Comparison of ENCODE assay signal across 10 cellular contexts in genomic region chr7:150340875-150341262, GRCh38. TPM values are rescaled to one million over a fixed set of nuclear protein-coding genes. Genes with fewer than 3 reads are reported as not detected.
DNase-seq lines count a peak whose midpoint lies in the region; TF ChIP-seq lines count a peak whose summit lies in the region.
"Had no signal": no experiment of that assay in that cellular context is flagged by ENCODE, and none has a peak within 500 bp of the region (broad histone marks: within the 10 kb centered on the region; RNA-seq: fewer than 3 reads in every experiment).

No MANE protein-coding gene starts in this region.

- H3K36me3 Mint-ChIP-seq in nephron progenitor cell (ENCODE audit: low read depth): no peaks in the 10 kb centered on the region

- H3K4me1 ChIP-seq in left ventricle myocardium inferior (peaks cover 31% of the 10 kb centered on the region), thyroid gland (peaks cover 18 to 33% of the 10 kb centered on the region in 2 donors)

- WGBS in thyroid gland, 2 donors: 12 to 18% methylated on average over 16 to 27 of the region's 29 CpGs

- H3K9me3 ChIP-seq in left ventricle myocardium inferior (replicated peaks) (peaks cover 15% of the 10 kb centered on the region), thyroid gland (no peaks in the 10 kb centered on the region)

- no peak for TF ChIP-seq POLR2A in thyroid gland (IDR thresholded peaks at IDR 0.05)

- in situ Hi-C loops in astrocyte of the cerebellum (cut with HindIII; ENCODE audit: low sequenced_read_pairs): no loop called here

- no peaks in the 10 kb centered on the region for H3K36me3 ChIP-seq in left ventricle myocardium inferior
- no peaks in the 10 kb centered on the region for H3K36me3 ChIP-seq in thyroid gland

- peaks cover 19% of the 10 kb centered on the region for H3K9me3 Mint-ChIP-seq in nephron progenitor cell

- intact Hi-C loops in left ventricle myocardium inferior (cut with micrococcal nuclease) (no loop called here), thyroid gland (cut with DNase I) (no loop called here)

- peaks cover 77% of the 10 kb centered on the region for H3K27me3 Mint-ChIP-seq in nephron progenitor cell (ENCODE audit: low read depth, poor library complexity)

- TF ChIP-seq CTCF in astrocyte of the cerebellum (IDR thresholded peaks at IDR 0.05; ENCODE audit: low read depth, low read length, missing control alignments): no peak
- TF ChIP-seq CTCF in left ventricle myocardium inferior (IDR thresholded peaks at IDR 0.05; ENCODE audit: borderline replicate concordance): no peak
- no peak for TF ChIP-seq CTCF in nephron progenitor cell (IDR thresholded peaks at IDR 0.05)
- no peak for TF ChIP-seq CTCF in thyroid gland (IDR thresholded peaks at IDR 0.05)

- H3K4me3 ChIP-seq in astrocyte of the cerebellum (ENCODE audit: low read depth, low read length): peak overlapping the region; percentile 21
- peak overlapping the region; percentile 67 for H3K4me3 ChIP-seq in left ventricle myocardium inferior
- H3K4me3 ChIP-seq in thyroid gland (replicated peaks in 1 of 3): peak overlapping the region in 2 of 3 donors; percentile 20 to 39

- H3K27me3 ChIP-seq in left ventricle myocardium inferior (ENCODE audit: low read depth) (peaks cover 56% of the 10 kb centered on the region), thyroid gland (no peaks in the 10 kb centered on the region)

- peaks cover 40% of the 10 kb centered on the region for H3K4me1 Mint-ChIP-seq in nephron progenitor cell

- H3K27ac Mint-ChIP-seq in nephron progenitor cell: no peak overlapping the region

- DNase-seq in astrocyte of the cerebellum (ENCODE audit: low read depth): no peak
- no peak for DNase-seq in left ventricle myocardium inferior
- no peak for DNase-seq in nephron progenitor cell
- DNase-seq in thyroid gland: no peak
- no peak for DNase-seq in DMS79 treated with DMSO at 0.1 percent for 48 hours (lab: John Stamatoyannopoulos, UW)
- DNase-seq in stimulated activated CD4-positive, alpha-beta T cell treated with anti-CD3 and anti-CD28 coated beads, Interleukin-1b, Interleukin-23, amount 100 ng/mL, for 48 hours: no peak
- no peak for DNase-seq in HT-29 (ENCODE audit: low spot score)
- DNase-seq in UCSD-AML1 (lab: John Stamatoyannopoulos, UW; ENCODE audit: unreplicated experiment): no peak
- DNase-seq: NCI-H510A had no signal

- H3K4me3 Mint-ChIP-seq in nephron progenitor cell: peak overlapping the region; percentile 82

- peak overlapping the region; percentile 56 for H3K27ac ChIP-seq in left ventricle myocardium inferior (replicated peaks)
- peak overlapping the region; percentile 22 to 56 (median 38) for H3K27ac ChIP-seq in thyroid gland

RNA-seq across cellular contexts. Expression of gene RARRES2, which starts 0.6 kb away (rescaled TPM):
- total RNA-seq in left ventricle myocardium inferior (17.6 TPM), thyroid gland (100 to 1,000 TPM in 1 of 4 donors, 10 to 100 TPM in 3; 22.2 to 137 (median 54.8) TPM)
- total RNA-seq in HT-29 (2014; rRNA removed; shearing (Covaris generic)): 10.5 and 12.6 TPM in 2 replicates
- total RNA-seq: pulmonary artery endothelial cell had no signal

RNA-seq across cellular contexts. Expression of gene ACTR3C, which starts 17.5 kb away (rescaled TPM):
- total RNA-seq in left ventricle myocardium inferior: 5.1 TPM
- 10 to 100 TPM; 11.7 to 34.8 (median 23.0) TPM for total RNA-seq in thyroid gland
- total RNA-seq in HT-29 (2014; rRNA removed; shearing (Covaris generic)): 37.7 and 45.9 TPM in 2 replicates

RNA-seq across cellular contexts. Expression of gene LRRC61, which starts 17.7 kb away (rescaled TPM):
- total RNA-seq in left ventricle myocardium inferior: 4.3 TPM
- total RNA-seq in thyroid gland: 10 to 100 TPM in 3 of 4 donors, 1 to 10 TPM in 1; 9.9 to 46.1 (median 37.9) TPM
- total RNA-seq in HT-29 (2014; rRNA removed; shearing (Covaris generic)): 74.3 and 76.1 TPM in 2 replicates

RNA-seq across cellular contexts. Expression of gene REPIN1, which starts 27.8 kb away (rescaled TPM):
- total RNA-seq in left ventricle myocardium inferior: 110 TPM
- total RNA-seq in thyroid gland: 100 to 1,000 TPM in 3 of 4 donors, 10 to 100 TPM in 1; 71.9 to 144 (median 123) TPM
- total RNA-seq in HT-29 (2014; rRNA removed; shearing (Covaris generic)): 420 and 443 TPM in 2 replicates

RNA-seq across cellular contexts. Expression of gene ZNF775, which starts 38.3 kb away (rescaled TPM):
- total RNA-seq in left ventricle myocardium inferior (3.1 TPM), thyroid gland (1 to 10 TPM; 4.3 to 7.5 (median 6.3) TPM)
- 9.9 and 10.7 TPM in 2 replicates for total RNA-seq in HT-29 (2014; rRNA removed; shearing (Covaris generic))
